ENCODE assay signal across 1 cellular context in genomic region chr12:11542599-11542998, GRCh38.
TF ChIP-seq lines count a peak whose summit lies in the region.

No MANE protein-coding gene starts in this region.

TF ChIP-seq in GM23338, 12 proteins besides CTCF, POLR2A, EP300 and RAD21:
- no peak for TF ChIP-seq CREB1 (CRISPR knock-in tag; IDR thresholded peaks at IDR 0.05; ENCODE audit: low read depth)
- no peak for TF ChIP-seq ZNF114 (CRISPR knock-in tag; IDR thresholded peaks at IDR 0.05)
- TF ChIP-seq ZNF462 (CRISPR knock-in tag; IDR thresholded peaks at IDR 0.05): no peak
- TF ChIP-seq REST (IDR thresholded peaks at IDR 0.05; ENCODE audit: unreplicated experiment): peak; percentile 40
